1 cellular context compared by ENCODE assay signal in the genomic region with DNA sequence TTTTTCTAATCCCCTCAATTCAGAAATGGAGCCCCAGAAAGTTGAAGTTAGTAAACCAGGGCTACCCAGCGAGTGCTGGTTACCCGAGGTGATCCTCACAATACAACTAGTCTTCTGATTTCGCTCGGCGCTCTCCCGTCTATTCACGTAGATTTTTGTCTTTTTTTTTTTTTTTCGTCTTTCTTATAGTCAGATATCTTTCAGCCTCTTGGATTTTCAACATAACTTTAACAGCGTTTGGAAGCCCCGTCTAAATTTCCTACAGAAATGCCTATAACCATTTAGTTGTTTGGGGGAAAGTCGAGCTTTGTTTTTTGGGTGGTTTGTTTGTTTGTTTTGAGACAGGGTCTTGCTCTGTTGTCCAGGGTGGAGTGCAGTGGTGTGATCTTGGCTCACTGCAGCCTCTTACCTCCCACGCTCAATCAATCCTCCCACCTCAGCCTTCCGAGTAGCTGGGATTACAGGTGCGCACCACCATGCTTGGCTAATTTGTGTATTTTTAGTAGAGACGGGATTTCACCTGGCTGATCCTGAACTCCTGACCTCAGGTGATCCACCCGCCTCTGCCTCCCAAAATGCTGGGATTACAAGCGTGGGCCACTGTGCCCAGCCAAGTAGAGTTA.
A peak's percentile ranks its signal among the peaks of the same experiment; 100 is the strongest.
TF ChIP-seq lines count a peak whose summit lies in the region.

No MANE protein-coding gene starts in this region.

TF ChIP-seq in HepG2, 621 proteins besides CTCF, POLR2A, EP300 and RAD21 (continued from another document):
- TF ChIP-seq, protein P1, sequence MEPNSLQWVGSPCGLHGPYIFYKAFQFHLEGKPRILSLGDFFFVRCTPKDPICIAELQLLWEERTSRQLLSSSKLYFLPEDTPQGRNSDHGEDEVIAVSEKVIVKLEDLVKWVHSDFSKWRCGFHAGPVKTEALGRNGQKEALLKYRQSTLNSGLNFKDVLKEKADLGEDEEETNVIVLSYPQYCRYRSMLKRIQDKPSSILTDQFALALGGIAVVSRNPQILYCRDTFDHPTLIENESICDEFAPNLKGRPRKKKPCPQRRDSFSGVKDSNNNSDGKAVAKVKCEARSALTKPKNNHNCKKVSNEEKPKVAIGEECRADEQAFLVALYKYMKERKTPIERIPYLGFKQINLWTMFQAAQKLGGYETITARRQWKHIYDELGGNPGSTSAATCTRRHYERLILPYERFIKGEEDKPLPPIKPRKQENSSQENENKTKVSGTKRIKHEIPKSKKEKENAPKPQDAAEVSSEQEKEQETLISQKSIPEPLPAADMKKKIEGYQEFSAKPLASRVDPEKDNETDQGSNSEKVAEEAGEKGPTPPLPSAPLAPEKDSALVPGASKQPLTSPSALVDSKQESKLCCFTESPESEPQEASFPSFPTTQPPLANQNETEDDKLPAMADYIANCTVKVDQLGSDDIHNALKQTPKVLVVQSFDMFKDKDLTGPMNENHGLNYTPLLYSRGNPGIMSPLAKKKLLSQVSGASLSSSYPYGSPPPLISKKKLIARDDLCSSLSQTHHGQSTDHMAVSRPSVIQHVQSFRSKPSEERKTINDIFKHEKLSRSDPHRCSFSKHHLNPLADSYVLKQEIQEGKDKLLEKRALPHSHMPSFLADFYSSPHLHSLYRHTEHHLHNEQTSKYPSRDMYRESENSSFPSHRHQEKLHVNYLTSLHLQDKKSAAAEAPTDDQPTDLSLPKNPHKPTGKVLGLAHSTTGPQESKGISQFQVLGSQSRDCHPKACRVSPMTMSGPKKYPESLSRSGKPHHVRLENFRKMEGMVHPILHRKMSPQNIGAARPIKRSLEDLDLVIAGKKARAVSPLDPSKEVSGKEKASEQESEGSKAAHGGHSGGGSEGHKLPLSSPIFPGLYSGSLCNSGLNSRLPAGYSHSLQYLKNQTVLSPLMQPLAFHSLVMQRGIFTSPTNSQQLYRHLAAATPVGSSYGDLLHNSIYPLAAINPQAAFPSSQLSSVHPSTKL (CRISPR knock-in tag; IDR thresholded peaks at IDR 0.05) = peak; percentile 2; the same call in 1 of the 2 replicates
- TF ChIP-seq ZNF263 (CRISPR knock-in tag; IDR thresholded peaks at IDR 0.05) = peak; percentile 7; the same call in 1 of the 2 replicates
- 0 out of 2 replicates have a peak, but pooled peaks have one; percentile 2 for TF ChIP-seq ZNF317 (CRISPR knock-in tag; IDR thresholded peaks at IDR 0.05)
- TF ChIP-seq ZNF772 (CRISPR knock-in tag; IDR thresholded peaks at IDR 0.05) = 0 out of 2 replicates have a peak, but pooled peaks have one; percentile 1
- TF ChIP-seq THAP8 (CRISPR knock-in tag; IDR thresholded peaks at IDR 0.05; ENCODE audit: borderline replicate concordance) = no peak
- TF ChIP-seq KDM2A (CRISPR knock-in tag; IDR thresholded peaks at IDR 0.05; ENCODE audit: borderline replicate concordance, low read depth) = no peak
- TF ChIP-seq SMAD1 (CRISPR knock-in tag; IDR thresholded peaks at IDR 0.05; ENCODE audit: borderline replicate concordance, low read depth) = 0 out of 2 replicates have a peak, but pooled peaks have one; percentile 6
- 0 out of 2 replicates have a peak, but pooled peaks have one; percentile 23 for TF ChIP-seq ZMYM2 (CRISPR knock-in tag; IDR thresholded peaks at IDR 0.05)
- TF ChIP-seq ZNF350 (CRISPR knock-in tag; IDR thresholded peaks at IDR 0.05; ENCODE audit: borderline replicate concordance, low read depth) = no peak
- TF ChIP-seq GFI1 (CRISPR knock-in tag; IDR thresholded peaks at IDR 0.05; ENCODE audit: borderline replicate concordance) = 0 out of 2 replicates have a peak, but pooled peaks have one; percentile 0
- TF ChIP-seq ZNF264 (CRISPR knock-in tag; IDR thresholded peaks at IDR 0.05) = 0 out of 2 replicates have a peak, but pooled peaks have one; percentile 7
- no peak for TF ChIP-seq SAP130 (CRISPR knock-in tag; IDR thresholded peaks at IDR 0.05; ENCODE audit: low read depth)
- TF ChIP-seq ZBTB43 (CRISPR knock-in tag; conservative IDR thresholded peaks at IDR 0.05) = no peak
- TF ChIP-seq SP2 (CRISPR knock-in tag; IDR thresholded peaks at IDR 0.05) = no peak
- TF ChIP-seq GPN1 (CRISPR knock-in tag; IDR thresholded peaks at IDR 0.05; ENCODE audit: borderline replicate concordance) = no peak
- TF ChIP-seq RNF219 (CRISPR knock-in tag; IDR thresholded peaks at IDR 0.05) = peak; percentile 45; the same call in 1 of the 2 replicates
- TF ChIP-seq ELF4 (CRISPR knock-in tag; IDR thresholded peaks at IDR 0.05; ENCODE audit: borderline replicate concordance) = 0 out of 2 replicates have a peak, but pooled peaks have one; percentile 57
- no peak for TF ChIP-seq ZNF558 (CRISPR knock-in tag; IDR thresholded peaks at IDR 0.05; ENCODE audit: borderline replicate concordance)
